19 cellular contexts compared by ENCODE assay signal in genomic region chr1:154465621-154466020, GRCh38. TPM values are rescaled to one million over a fixed set of nuclear protein-coding genes. Genes with fewer than 3 reads are reported as not detected.
A peak's percentile ranks its signal among the peaks of the same experiment; 100 is the strongest.
DNase-seq lines count a peak whose midpoint lies in the region; ATAC-seq and TF ChIP-seq lines count a peak whose summit lies in the region.
"Had no signal": no experiment of that assay in that cellular context is flagged by ENCODE, and none has a peak within 500 bp of the region (broad histone marks: within the 10 kb centered on the region; RNA-seq: fewer than 3 reads in every experiment).

No MANE protein-coding gene starts in this region.

- H3K36me3 ChIP-seq in A673 (ENCODE audit: insufficient read depth, low read length, poor library complexity, severe bottlenecking) (no peaks in the 10 kb centered on the region), HUES48 (ENCODE audit: control insufficient read depth, insufficient read depth, low read length) (no peaks in the 10 kb centered on the region), parathyroid adenoma (ENCODE audit: control insufficient read depth, insufficient read depth, low read length) (no peaks in the 10 kb centered on the region)

- no peak overlapping the region for H3K4me2 ChIP-seq in parathyroid adenoma (ENCODE audit: low read length)

- no peak for DNase-seq in A673 (ENCODE audit: low spot score)
- no peak for DNase-seq in central memory CD8-positive, alpha-beta T cell (ENCODE audit: low spot score in 2 of 2)
- DNase-seq in NCI-H2196 (lab: John Stamatoyannopoulos, UW; ENCODE audit: unreplicated experiment): no peak
- DNase-seq in stimulated activated CD8-positive, alpha-beta memory T cell treated with anti-CD3 and anti-CD28 coated beads, Interleukin-4, amount 100 ng/mL, for 48 hours: no peak
- DNase-seq: activated T-cell treated with anti-CD3 and anti-CD28 coated beads, Interleukin-2, amount 50 U/mL, for 4 hours; HFFc6; naive B cell; NCI-H1092 treated with DMSO at 0.1 percent for 48 hours; NCI-H748 treated with DMSO at 0.1 percent for 48 hours; OCI-M1; psoas muscle; stimulated activated naive CD8-positive, alpha-beta T cell treated with anti-CD3 and anti-CD28 coated beads, Interleukin-15, Interleukin-2, amounts not matched to agents 100 U/mL and 50 U/mL, for 24 hours had no signal

- no peak overlapping the region for H3K4me3 Mint-ChIP-seq in central memory CD8-positive, alpha-beta T cell
- H3K4me3 Mint-ChIP-seq: activated T-cell treated with anti-CD3 and anti-CD28 coated beads, Interleukin-2, amount 50 U/mL, for 4 hours; HFFc6; naive B cell had no signal

- H3K4me3 ChIP-seq in A673 (ENCODE audit: low read depth, low read length, poor library complexity, severe bottlenecking) (no peak overlapping the region), HUES48 (ENCODE audit: low read depth, low read length) (no peak overlapping the region), parathyroid adenoma (ENCODE audit: low read depth, low read length) (no peak overlapping the region)
- H3K4me3 ChIP-seq: lung, psoas muscle, vagina had no signal

- H3K27ac Mint-ChIP-seq in central memory CD8-positive, alpha-beta T cell (ENCODE audit: low read depth): peak overlapping the region; percentile 65
- H3K27ac Mint-ChIP-seq: HFFc6 had no signal

- TF ChIP-seq CTCF in A673 (conservative IDR thresholded peaks at IDR 0.05; ENCODE audit: low read depth, low read length) (no peak), parathyroid adenoma (IDR thresholded peaks at IDR 0.05) (no peak)

- H3K4me1 ChIP-seq in A673 (ENCODE audit: insufficient read depth, low read length, poor library complexity, severe bottlenecking): peaks cover 17% of the 10 kb centered on the region
- H3K4me1 ChIP-seq in HUES48 (ENCODE audit: control insufficient read depth, insufficient read depth, low read length): peaks cover 8% of the 10 kb centered on the region
- H3K4me1 ChIP-seq in parathyroid adenoma: no peaks in the 10 kb centered on the region

- no peaks in the 10 kb centered on the region for H3K9me3 Mint-ChIP-seq in central memory CD8-positive, alpha-beta T cell
- H3K9me3 Mint-ChIP-seq: activated T-cell treated with anti-CD3 and anti-CD28 coated beads, Interleukin-2, amount 50 U/mL, for 4 hours; HFFc6; naive B cell had no signal

- ATAC-seq in central memory CD8-positive, alpha-beta T cell (replicated peaks; ENCODE audit: extremely low read depth, poor library complexity, severe bottlenecking): no peak
- ATAC-seq in HG03442 (IDR thresholded peaks at IDR 0.05; ENCODE audit: unreplicated experiment) (no peak), HG03439 (IDR thresholded peaks at IDR 0.05; ENCODE audit: unreplicated experiment) (no peak)
- ATAC-seq: activated T-cell treated with anti-CD3 and anti-CD28 coated beads, Interleukin-2, amount 50 U/mL, for 4 hours; psoas muscle; stimulated activated naive CD8-positive, alpha-beta T cell treated with anti-CD3 and anti-CD28 coated beads, Interleukin-15, Interleukin-2, amounts not matched to agents 100 U/mL and 50 U/mL, for 24 hours had no signal

- H3K4me1 Mint-ChIP-seq in central memory CD8-positive, alpha-beta T cell: peaks cover 47% of the 10 kb centered on the region

- H3K27ac ChIP-seq in A673 (ENCODE audit: low read depth, low read length, poor library complexity, severe bottlenecking) (peak overlapping the region; percentile 9), HUES48 (ENCODE audit: low read depth, low read length) (peak overlapping the region; percentile 21), parathyroid adenoma (peak overlapping the region; percentile 51)
- H3K27ac ChIP-seq: psoas muscle, vagina had no signal

- CTCF ChIA-PET in A673 (lab: Charles Lee): no interaction called here

- no peak overlapping the region for H2AFZ ChIP-seq in parathyroid adenoma

- intact Hi-C loops in A673 (cut with micrococcal nuclease; ENCODE audit: unreplicated experiment): no loop called here

- H3K9ac ChIP-seq in HUES48 (ENCODE audit: low read depth, low read length): no peak overlapping the region
- no peak overlapping the region for H3K9ac ChIP-seq in parathyroid adenoma

- H3K27me3 Mint-ChIP-seq in central memory CD8-positive, alpha-beta T cell: no peaks in the 10 kb centered on the region

- POLR2A ChIA-PET in A673 (lab: Charles Lee; ENCODE audit: low non-redundant PET): no interaction called here

- no TSS peak for BruUV-seq in A673 (replicated peaks; lab: Mats Ljungman, UMichigan)

- no peaks in the 10 kb centered on the region for H3K36me3 Mint-ChIP-seq in central memory CD8-positive, alpha-beta T cell (ENCODE audit: insufficient read depth)
- H3K36me3 Mint-ChIP-seq: naive B cell had no signal

- no peaks in the 10 kb centered on the region for H3K9me3 ChIP-seq in A673 (ENCODE audit: low read depth, low read length, poor library complexity, severe bottlenecking)
- H3K9me3 ChIP-seq in HUES48 (ENCODE audit: control insufficient read depth, insufficient read depth, low read length): no peaks in the 10 kb centered on the region
- H3K9me3 ChIP-seq in parathyroid adenoma (ENCODE audit: control insufficient read depth, low read length): no peaks in the 10 kb centered on the region
- H3K9me3 ChIP-seq: psoas muscle, vagina had no signal

- H3K27me3 ChIP-seq in A673 (replicated peaks; ENCODE audit: insufficient read depth, low read depth, low read length, poor library complexity) (no peaks in the 10 kb centered on the region), HUES48 (ENCODE audit: control insufficient read depth, insufficient read depth, low read length) (no peaks in the 10 kb centered on the region), parathyroid adenoma (ENCODE audit: control insufficient read depth, insufficient read depth, low read length) (no peaks in the 10 kb centered on the region)
- H3K27me3 ChIP-seq: vagina had no signal

- H3K79me2 ChIP-seq in parathyroid adenoma: no peaks in the 10 kb centered on the region

RNA-seq across cellular contexts. Expression of gene TDRD10, which starts 36.4 kb away (rescaled TPM):
- not detected in 2 replicates for total RNA-seq in A673 (2021)
- total RNA-seq: activated T-cell treated with anti-CD3 and anti-CD28 coated beads, Interleukin-2, amount 50 U/mL, for 4 hours; HFFc6 had no signal

RNA-seq across cellular contexts. Expression of gene SHE, which starts 36.6 kb away (rescaled TPM):
- total RNA-seq in A673 (2021): 0.04 TPM in 1 of 2 replicates, not detected in the other
- total RNA-seq: fibroblast of lung, HFFc6 had no signal
